ENCODE assay signal across 8 cellular contexts in the genomic region with DNA sequence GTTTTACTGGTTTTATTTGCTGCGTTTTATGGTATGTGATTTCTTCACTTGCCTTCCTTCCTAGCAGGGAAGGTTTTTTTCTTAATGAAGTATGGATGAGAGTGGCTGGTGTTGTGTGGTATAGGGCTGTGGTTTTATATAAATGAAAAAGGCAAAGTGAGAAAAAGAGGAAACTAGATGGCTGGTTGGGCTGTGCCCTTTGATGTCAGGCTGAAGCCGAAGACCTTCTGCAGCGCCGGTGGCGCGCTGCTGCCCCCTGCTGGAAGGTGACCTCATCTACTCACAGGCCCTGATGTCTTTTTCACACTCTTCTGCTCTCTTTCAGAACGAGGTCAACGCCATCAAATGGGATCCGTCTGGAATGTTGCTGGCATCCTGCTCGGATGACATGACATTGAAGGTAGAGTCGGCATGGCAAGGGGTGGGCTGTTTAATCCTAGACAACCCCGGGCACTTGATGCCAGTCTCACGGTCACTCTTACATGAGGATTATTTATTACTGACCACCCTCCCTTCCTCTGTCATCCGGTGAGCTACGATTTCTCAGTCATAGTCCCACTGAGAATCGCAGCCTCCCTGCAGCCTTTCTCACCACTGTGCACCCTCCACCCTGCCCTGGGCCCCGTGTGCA. TPM values are rescaled to one million over a fixed set of nuclear protein-coding genes. Genes with fewer than 3 reads are reported as not detected.
DNase-seq lines count a peak whose midpoint lies in the region; ATAC-seq and TF ChIP-seq lines count a peak whose summit lies in the region.

No MANE protein-coding gene starts in this region.

- H3K27me3 ChIP-seq in DND-41 (ENCODE audit: insufficient read depth, low read length, poor library complexity): no peaks in the 10 kb centered on the region
- H3K27me3 ChIP-seq in parathyroid adenoma (ENCODE audit: control insufficient read depth, insufficient read depth, low read length): no peaks in the 10 kb centered on the region
- H3K27me3 ChIP-seq in upper lobe of left lung: no peaks in the 10 kb centered on the region

- H3K4me3 ChIP-seq in DND-41 (ENCODE audit: low read depth in 1 of 2, low read length in 2 of 2) (no peak overlapping the region), parathyroid adenoma (ENCODE audit: low read depth, low read length) (no peak overlapping the region), upper lobe of left lung (no peak overlapping the region)

- DNase-seq in DND-41: peak; percentile 79
- DNase-seq in LoVo (ENCODE audit: low spot score): peak; percentile 29
- DNase-seq in SK-N-DZ (ENCODE audit: low spot score): peak; percentile 37
- DNase-seq in activated naive CD4-positive, alpha-beta T cell treated with Interleukin-2 at 50 U/mL for 16 hours: peak; percentile 74
- peak; percentile 65 for DNase-seq in globus pallidus (ENCODE audit: low spot score)
- peak; percentile 75 to 94 for DNase-seq in upper lobe of left lung

- H3K36me3 ChIP-seq in DND-41 (ENCODE audit: insufficient read depth, low read length) (peaks cover 16% of the 10 kb centered on the region), parathyroid adenoma (ENCODE audit: control insufficient read depth, insufficient read depth, low read length) (no peaks in the 10 kb centered on the region), upper lobe of left lung (peaks cover 0 to 10% (median 5%) of the 10 kb centered on the region in 4 donors)

- WGBS in upper lobe of left lung, 2 donors: 32 to 52% methylated on average over 9 to 17 of the region's 17 CpGs

- ATAC-seq in DND-41 (ENCODE audit: insufficient read depth, low read depth): peak; percentile 86
- peak; percentile 80 for ATAC-seq in GM21737 (IDR thresholded peaks at IDR 0.05; ENCODE audit: unreplicated experiment)
- ATAC-seq in upper lobe of left lung (ENCODE audit: low FRiP score in 2 of 2): peak; percentile 80 to 81

- H3K79me2 ChIP-seq in DND-41 (ENCODE audit: insufficient read depth, low read length) (no peaks in the 10 kb centered on the region), parathyroid adenoma (no peaks in the 10 kb centered on the region)

- peak; percentile 83 for TF ChIP-seq CTCF in DND-41 (IDR thresholded peaks at IDR 0.05; ENCODE audit: borderline replicate concordance, extremely low read depth, low read length, poor library complexity, severe bottlenecking)
- TF ChIP-seq CTCF in parathyroid adenoma (IDR thresholded peaks at IDR 0.05): peak; percentile 86
- TF ChIP-seq CTCF in upper lobe of left lung (IDR thresholded peaks at IDR 0.05): peak; percentile 71 to 80 (median 75)

- 0 out of 2 replicates have a peak, but pooled peaks cover 2% of the 10 kb centered on the region for H4K20me1 ChIP-seq in DND-41 (ENCODE audit: insufficient read depth, low read length)

- H3K27ac ChIP-seq in DND-41 (ENCODE audit: low read length) (no peak overlapping the region), parathyroid adenoma (no peak overlapping the region), upper lobe of left lung (no peak overlapping the region)

- no peak overlapping the region for H2AFZ ChIP-seq in DND-41 (ENCODE audit: low read depth, low read length)
- H2AFZ ChIP-seq in parathyroid adenoma: no peak overlapping the region

- no peak for TF ChIP-seq EP300 in upper lobe of left lung (IDR thresholded peaks at IDR 0.05)

- H3K9ac ChIP-seq in DND-41 (ENCODE audit: low read depth, low read length): no peak overlapping the region
- H3K9ac ChIP-seq in parathyroid adenoma: no peak overlapping the region

- TF ChIP-seq POLR2A in upper lobe of left lung (IDR thresholded peaks at IDR 0.05): no peak

- H3K4me1 ChIP-seq in DND-41 (ENCODE audit: insufficient read depth, low read length) (peaks cover 8% of the 10 kb centered on the region), parathyroid adenoma (no peaks in the 10 kb centered on the region), upper lobe of left lung (no peaks in the 10 kb centered on the region)

- H3K9me3 ChIP-seq in DND-41 (ENCODE audit: insufficient read depth, low read length, severe bottlenecking) (no peaks in the 10 kb centered on the region), parathyroid adenoma (ENCODE audit: control insufficient read depth, low read length) (no peaks in the 10 kb centered on the region), upper lobe of left lung (peaks cover 0 to 4% (median 0%) of the 10 kb centered on the region in 4 donors)

- no peak overlapping the region for H3K4me2 ChIP-seq in DND-41 (ENCODE audit: insufficient read depth, low read length)
- H3K4me2 ChIP-seq in parathyroid adenoma (ENCODE audit: low read length): no peak overlapping the region

RNA-seq across cellular contexts. Expression of a gene that starts 56.6 kb away (rescaled TPM):
- polyA plus RNA-seq in SK-N-DZ (2014; cell fraction: cytosol; rRNA removed): not detected in 2 replicates
- polyA plus RNA-seq in SK-N-DZ (2014; cell fraction: nucleus; rRNA removed): not detected in 2 replicates
- 1 to 10 TPM in 1 of 6 donors, under 1 TPM in 4, not detected in 1; 0.33 to 2.1 (median 0.84) TPM for total RNA-seq in upper lobe of left lung

Comparison
In these comparisons a context has a peak if more than half of its experiments do, and no peak if none do; other contexts are left out.
1. DNase-seq: peak in every context shown above with its lines; median percentile 84 in upper lobe of left lung; 79 in DND-41; 74 in activated naive CD4-positive, alpha-beta T cell treated with Interleukin-2 at 50 U/mL for 16 hours; 65 in globus pallidus; 37 in SK-N-DZ; 29 in LoVo.